Comparison of ENCODE assay signal across 31 cellular contexts in the genomic region with DNA sequence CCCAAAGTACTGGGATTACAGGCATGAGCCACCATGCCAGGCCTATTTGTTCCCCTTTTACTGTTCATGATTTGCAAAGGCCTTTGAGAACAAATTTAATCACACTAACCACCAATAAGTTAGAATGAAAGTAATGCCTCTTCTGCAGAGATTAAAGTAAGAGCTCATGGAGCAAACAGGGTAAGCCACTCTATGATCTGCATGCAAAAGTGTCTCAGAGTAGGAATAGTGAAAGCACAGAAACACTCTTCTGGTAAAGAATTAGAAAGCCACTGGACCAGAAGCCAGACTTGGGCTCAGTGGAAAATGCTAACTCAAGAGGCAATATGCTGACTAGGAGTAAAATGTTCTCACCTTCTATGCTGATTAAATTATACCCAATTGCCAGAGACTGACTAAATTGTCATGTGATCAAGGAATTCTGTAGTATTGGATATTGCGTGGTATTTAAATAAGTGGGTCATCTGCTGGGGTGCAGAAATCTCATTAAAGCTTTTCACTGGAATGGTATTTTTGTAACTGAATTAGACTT.
"Had no signal": no experiment of that assay in that cellular context is flagged by ENCODE, and none has a peak within 500 bp of the region (broad histone marks: within the 10 kb centered on the region; RNA-seq: fewer than 3 reads in every experiment).

No MANE protein-coding gene starts in this region.

- H2AFZ ChIP-seq: PC-9 had no signal

- FAIRE-seq: RCC 7860 had no signal

- DNase-seq: activated B cell treated with CpG ODN at 0.5 μM for 24 hours; activated CD4-positive, alpha-beta memory T cell treated with anti-CD3 and anti-CD28 coated beads, Interleukin-2, amount 10 ng/mL, durations not matched to agents 7 days and 5 days; activated CD4-positive, alpha-beta T cell treated with anti-CD3 and anti-CD28 coated beads for 4 hours; activated CD4-positive, CD25-positive, alpha-beta regulatory T cell treated with anti-CD3 and anti-CD28 coated beads, Interleukin-2, amount 50 U/mL, for 72 hours; activated effector memory CD4-positive, alpha-beta T cell treated with anti-CD3 and anti-CD28 coated beads, Interleukin-2, amount 50 U/mL, for 16 hours; activated naive CD4-positive, alpha-beta T cell; activated naive CD4-positive, alpha-beta T cell treated with anti-CD3 and anti-CD28 coated beads, Interleukin-2, amount 50 U/mL, for 16 hours; activated naive CD8-positive, alpha-beta T cell treated with anti-CD3 and anti-CD28 coated beads for 36 hours; activated T-cell treated with anti-CD3 and anti-CD28 coated beads, Interleukin-2, amount 50 U/mL, for 1 hour; activated T-cell treated with anti-CD3 and anti-CD28 coated beads, Interleukin-2, amount 50 U/mL, for 72 hours; amniotic stem cell; aorta; brain microvascular endothelial cell; central memory CD4-positive, alpha-beta T cell; NCI-H1092 treated with DMSO at 0.1 percent for 48 hours; NCI-H1417; NCI-H187 treated with DMSO at 0.1 percent for 48 hours; NCI-H2081; NCI-H345; NCI-H524 treated with DMSO at 0.1 percent for 48 hours; NK-92 treated with Interleukin-12 subunit alpha and Interleukin-12 subunit beta, amount 100 ng/mL, for 24 hours; PC-9; SIG-M5; SW 1271; T-helper 1 cell; T-helper 9 cell had no signal

- H3K9me3 Mint-ChIP-seq: activated B cell treated with CpG ODN at 0.5 μM for 24 hours; activated CD4-positive, alpha-beta memory T cell treated with anti-CD3 and anti-CD28 coated beads, Interleukin-2, amount 10 ng/mL, durations not matched to agents 7 days and 5 days; activated naive CD8-positive, alpha-beta T cell treated with anti-CD3 and anti-CD28 coated beads for 36 hours; activated T-cell treated with anti-CD3 and anti-CD28 coated beads, Interleukin-2, amount 50 U/mL, for 72 hours; activated T-helper 17 cell treated with anti-CD3 and anti-CD28 coated beads, Interleukin-2, amount 50 U/mL, for 72 hours had no signal

- ATAC-seq: activated T-helper 17 cell treated with anti-CD3 and anti-CD28 coated beads, Interleukin-2, amount 50 U/mL, for 72 hours; Right ventricle myocardium inferior had no signal

- H3K27me3 Mint-ChIP-seq: activated B cell treated with CpG ODN at 0.5 μM for 24 hours; activated CD4-positive, alpha-beta memory T cell treated with anti-CD3 and anti-CD28 coated beads, Interleukin-2, amount 10 ng/mL, durations not matched to agents 7 days and 5 days; activated naive CD8-positive, alpha-beta T cell treated with anti-CD3 and anti-CD28 coated beads for 36 hours; activated T-helper 17 cell treated with anti-CD3 and anti-CD28 coated beads, Interleukin-2, amount 50 U/mL, for 72 hours had no signal

- H3K4me2 ChIP-seq: PC-9 had no signal

- H3K27ac ChIP-seq: brain microvascular endothelial cell, PC-9, RWPE1, VCaP had no signal

- H3K27me3 ChIP-seq: brain microvascular endothelial cell had no signal

- H3K4me1 Mint-ChIP-seq: activated CD4-positive, alpha-beta memory T cell treated with anti-CD3 and anti-CD28 coated beads, Interleukin-2, amount 10 ng/mL, durations not matched to agents 7 days and 5 days; activated T-helper 17 cell treated with anti-CD3 and anti-CD28 coated beads, Interleukin-2, amount 50 U/mL, for 72 hours had no signal

- H3K27ac Mint-ChIP-seq: activated B cell treated with CpG ODN at 0.5 μM for 24 hours; activated CD4-positive, alpha-beta memory T cell treated with anti-CD3 and anti-CD28 coated beads, Interleukin-2, amount 10 ng/mL, durations not matched to agents 7 days and 5 days; activated naive CD8-positive, alpha-beta T cell treated with anti-CD3 and anti-CD28 coated beads for 36 hours; activated T-cell treated with anti-CD3 and anti-CD28 coated beads, Interleukin-2, amount 50 U/mL, for 72 hours; activated T-helper 17 cell treated with anti-CD3 and anti-CD28 coated beads, Interleukin-2, amount 50 U/mL, for 72 hours had no signal

- H3K4me3 Mint-ChIP-seq: activated B cell treated with CpG ODN at 0.5 μM for 24 hours; activated CD4-positive, alpha-beta memory T cell treated with anti-CD3 and anti-CD28 coated beads, Interleukin-2, amount 10 ng/mL, durations not matched to agents 7 days and 5 days; activated naive CD8-positive, alpha-beta T cell treated with anti-CD3 and anti-CD28 coated beads for 36 hours; activated T-cell treated with anti-CD3 and anti-CD28 coated beads, Interleukin-2, amount 50 U/mL, for 72 hours; activated T-helper 17 cell treated with anti-CD3 and anti-CD28 coated beads, Interleukin-2, amount 50 U/mL, for 72 hours had no signal

- H3K36me3 Mint-ChIP-seq: activated naive CD8-positive, alpha-beta T cell treated with anti-CD3 and anti-CD28 coated beads for 36 hours had no signal

- H3K4me3 ChIP-seq: PC-9 had no signal

- H3K36me3 ChIP-seq: brain microvascular endothelial cell had no signal
